Comparison of ENCODE assay signal across 32 cellular contexts in the genomic region with DNA sequence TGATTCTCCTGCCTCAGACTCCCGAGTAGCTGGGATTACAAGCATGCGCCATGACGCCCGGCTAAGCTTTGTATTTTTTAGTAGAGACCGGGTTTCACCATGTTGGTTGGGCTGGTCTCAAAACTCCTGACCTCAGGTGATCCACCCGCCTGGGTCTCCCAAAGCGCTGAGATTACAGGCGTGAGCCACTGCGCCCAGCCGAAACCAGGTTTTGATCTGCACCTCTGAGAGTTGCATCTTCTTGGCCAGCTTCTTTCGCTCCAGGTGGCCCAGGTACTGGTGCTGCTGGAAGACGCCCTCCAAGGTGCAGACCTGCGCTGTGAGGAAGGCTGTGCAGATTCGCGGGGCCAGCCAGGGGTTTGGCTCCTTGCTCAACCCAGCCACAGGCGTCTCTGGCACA.
"Had no signal": no experiment of that assay in that cellular context is flagged by ENCODE, and none has a peak within 500 bp of the region (broad histone marks: within the 10 kb centered on the region; RNA-seq: fewer than 3 reads in every experiment).

No MANE protein-coding gene starts in this region.

- H3K27ac ChIP-seq: adrenal gland, ascending aorta, body of pancreas, brain microvascular endothelial cell, breast epithelium, cardiac muscle cell had no signal

- DNase-seq: activated effector memory CD4-positive, alpha-beta T cell treated with anti-CD3 and anti-CD28 coated beads, Interleukin-2, amount 50 U/mL, for 16 hours; activated effector memory CD4-positive, alpha-beta T cell treated with Interleukin-2 at 50 U/mL for 16 hours; activated gamma-delta T cell; activated gamma-delta T cell treated with Interleukin-2 at 50 U/mL for 16 hours; activated naive CD4-positive, alpha-beta T cell; activated naive CD4-positive, alpha-beta T cell treated with anti-CD3 and anti-CD28 coated beads for 36 hours; activated naive CD4-positive, alpha-beta T cell treated with anti-CD3 and anti-CD28 coated beads, Interleukin-2, amount 10 ng/mL, durations not matched to agents 7 days and 5 days; activated naive CD4-positive, alpha-beta T cell treated with anti-CD3 and anti-CD28 coated beads, Interleukin-2, amount 50 U/mL, for 16 hours; activated naive CD4-positive, alpha-beta T cell treated with Interleukin-2 at 50 U/mL for 16 hours; activated naive CD8-positive, alpha-beta T cell treated with anti-CD3 and anti-CD28 coated beads for 36 hours; activated naive CD8-positive, alpha-beta T cell treated with anti-CD3 and anti-CD28 coated beads, Interleukin-2, amount 10 ng/mL, durations not matched to agents 7 days and 5 days; activated naive CD8-positive, alpha-beta T cell treated with anti-CD3 and anti-CD28 coated beads, Interleukin-2, amount 50 U/mL, for 24 hours; activated T-cell treated with anti-CD3 and anti-CD28 coated beads, Interleukin-2, amount 50 U/mL, for 1 hour; activated T-cell treated with anti-CD3 and anti-CD28 coated beads, Interleukin-2, amount 50 U/mL, for 24 hours; activated T-cell treated with anti-CD3 and anti-CD28 coated beads, Interleukin-2, amount 50 U/mL, for 4 hours; activated T-cell treated with anti-CD3 and anti-CD28 coated beads, Interleukin-2, amount 50 U/mL, for 48 hours; activated T-cell treated with anti-CD3 and anti-CD28 coated beads, Interleukin-2, amount 50 U/mL, for 72 hours; adrenal gland; amniotic stem cell; amygdala; anterior cingulate cortex; aorta; body of pancreas; brain microvascular endothelial cell; caudate nucleus; central memory CD4-positive, alpha-beta T cell; cerebellar nuclear complex had no signal

- H3K36me3 ChIP-seq: adrenal gland, ascending aorta, brain microvascular endothelial cell, breast epithelium, cardiac muscle cell had no signal

- H3K4me1 ChIP-seq: adrenal gland, ascending aorta, body of pancreas, breast epithelium had no signal

- ATAC-seq: activated naive CD4-positive, alpha-beta T cell treated with anti-CD3 and anti-CD28 coated beads, Interleukin-2, amount 50 U/mL, for 72 hours; activated naive CD8-positive, alpha-beta T cell treated with anti-CD3 and anti-CD28 coated beads, Interleukin-2, amount 50 U/mL, for 24 hours; activated T-cell treated with anti-CD3 and anti-CD28 coated beads, Interleukin-2, amount 50 U/mL, for 4 hours; activated T-cell treated with anti-CD3 and anti-CD28 coated beads, Interleukin-2, amount 50 U/mL, for 72 hours; activated T-helper 17 cell treated with anti-CD3 and anti-CD28 coated beads, Interleukin-2, amount 50 U/mL, for 72 hours; body of pancreas had no signal

- H3K27me3 ChIP-seq: adrenal gland, ascending aorta, body of pancreas, brain microvascular endothelial cell, breast epithelium, cardiac muscle cell had no signal

- H3K4me3 ChIP-seq: adrenal gland, ascending aorta, body of pancreas, breast epithelium, cardiac muscle cell had no signal
